Comparison of ENCODE assay signal across 9 cellular contexts in the genomic region with DNA sequence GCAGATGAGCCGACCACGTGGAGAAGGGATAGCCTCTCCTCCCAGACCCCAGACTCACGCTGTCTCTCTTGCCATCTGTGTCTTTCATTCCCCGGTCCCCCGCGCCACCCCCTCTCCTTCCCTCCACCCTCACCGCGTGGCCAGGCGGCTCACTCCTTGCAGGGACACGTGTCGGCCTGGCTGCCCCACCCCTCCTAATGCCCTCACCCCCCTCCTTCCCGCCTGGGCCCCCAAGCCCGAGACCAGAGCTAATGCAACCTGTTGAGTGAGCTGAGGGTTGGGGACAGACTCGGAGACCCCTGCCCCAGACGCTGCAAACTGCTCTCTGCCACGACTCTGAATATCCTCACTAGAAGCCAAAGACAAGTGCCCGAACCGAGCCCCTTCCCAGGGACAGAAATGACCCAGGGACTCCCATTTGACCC. TPM values are rescaled to one million over a fixed set of nuclear protein-coding genes. Genes with fewer than 3 reads are reported as not detected.
DNase-seq lines count a peak whose midpoint lies in the region; ATAC-seq and TF ChIP-seq lines count a peak whose summit lies in the region.
"Had no signal": no experiment of that assay in that cellular context is flagged by ENCODE, and none has a peak within 500 bp of the region (broad histone marks: within the 10 kb centered on the region; RNA-seq: fewer than 3 reads in every experiment).

No MANE protein-coding gene starts in this region.

- no peaks in the 10 kb centered on the region for H3F3A ChIP-seq in Loucy (ENCODE audit: low read depth)

- H3K27me3 ChIP-seq in Loucy (ENCODE audit: insufficient read depth, low read length, poor library complexity, severe bottlenecking) = no peaks in the 10 kb centered on the region
- H3K27me3 ChIP-seq in kidney epithelial cell (ENCODE audit: control insufficient read depth, insufficient read depth, low read length) = peaks cover 2% of the 10 kb centered on the region

- H3K4me1 ChIP-seq in Loucy (ENCODE audit: insufficient read depth, low read length, poor library complexity, severe bottlenecking) = peaks cover 9% of the 10 kb centered on the region

- H3K36me3 ChIP-seq in Loucy (ENCODE audit: insufficient read depth, low read length) = no peaks in the 10 kb centered on the region
- no peaks in the 10 kb centered on the region for H3K36me3 ChIP-seq in kidney epithelial cell (ENCODE audit: control insufficient read depth, insufficient read depth, low read length)

- peak overlapping the region; percentile 91 for H3K9ac ChIP-seq in Loucy (ENCODE audit: low read depth, low read length, poor library complexity, severe bottlenecking)

- no peaks in the 10 kb centered on the region for H3K9me2 ChIP-seq in Loucy (replicated peaks; ENCODE audit: low read depth, low read length)

- no peaks in the 10 kb centered on the region; the same call in none of the 2 replicates for H3K79me2 ChIP-seq in Loucy (ENCODE audit: insufficient read depth, low read length)

- no peaks in the 10 kb centered on the region for H4K20me1 ChIP-seq in Loucy (ENCODE audit: insufficient read depth, low read length, poor library complexity, severe bottlenecking)

- DNase-seq in activated effector memory CD4-positive, alpha-beta T cell treated with Interleukin-2 at 50 U/mL for 16 hours = peak; percentile 16
- DNase-seq in kidney epithelial cell (ENCODE audit: low read depth) (no peak), HPDE6-E6E7 (ENCODE audit: extremely low spot score) (no peak), NCI-H526 (lab: John Stamatoyannopoulos, UW) (no peak), COLO668 (lab: John Stamatoyannopoulos, UW; ENCODE audit: unreplicated experiment) (no peak)
- peak; percentile 63 for DNase-seq in stimulated activated naive CD8-positive, alpha-beta T cell treated with anti-CD3 and anti-CD28 coated beads, Interleukin-15, Interleukin-2, amounts not matched to agents 100 U/mL and 50 U/mL, for 24 hours

- peak overlapping the region; percentile 63 for H3K4me3 ChIP-seq in GM12875 (ENCODE audit: low read depth, low read length)
- H3K4me3 ChIP-seq in Loucy (ENCODE audit: low read length, poor library complexity, severe bottlenecking) = peak overlapping the region; percentile 95
- H3K4me3 ChIP-seq in kidney epithelial cell (ENCODE audit: low read depth, low read length) = peak overlapping the region; percentile 42

- no peaks in the 10 kb centered on the region for H3K9me3 ChIP-seq in Loucy (ENCODE audit: insufficient read depth, low read depth, low read length)

- peak; percentile 58 for ATAC-seq in stimulated activated naive CD8-positive, alpha-beta T cell treated with anti-CD3 and anti-CD28 coated beads, Interleukin-15, Interleukin-2, amounts not matched to agents 100 U/mL and 50 U/mL, for 24 hours

- H3K4me2 ChIP-seq in Loucy (ENCODE audit: low read depth, low read length, poor library complexity, severe bottlenecking) = peak overlapping the region; percentile 82

- TF ChIP-seq CTCF in GM12875 (IDR thresholded peaks at IDR 0.05; ENCODE audit: borderline replicate concordance, insufficient read depth, low read depth, low read length) (no peak), Loucy (conservative IDR thresholded peaks at IDR 0.05; ENCODE audit: low read length) (no peak), kidney epithelial cell (IDR thresholded peaks at IDR 0.05; ENCODE audit: insufficient read depth, low read length, poor library complexity, severe bottlenecking) (no peak)

- peak overlapping the region; percentile 97 for H2AFZ ChIP-seq in Loucy (ENCODE audit: low read length)

RNA-seq across cellular contexts. Expression of a gene that starts 1.8 kb away (rescaled TPM):
- total RNA-seq in kidney epithelial cell = 28.3 and 32.8 TPM in 2 replicates

RNA-seq across cellular contexts. Expression of a gene that starts 7.7 kb away (rescaled TPM):
- 80.3 and 91.4 TPM in 2 replicates for total RNA-seq in kidney epithelial cell

RNA-seq across cellular contexts. Expression of a gene that starts 40.5 kb away (rescaled TPM):
- 12.7 and 14.5 TPM in 2 replicates for total RNA-seq in kidney epithelial cell

RNA-seq across cellular contexts. Expression of a gene that starts 53.3 kb away (rescaled TPM):
- total RNA-seq in kidney epithelial cell = 40.2 and 72.5 TPM in 2 replicates

RNA-seq across cellular contexts. Expression of a gene that starts 56.5 kb away (rescaled TPM):
- total RNA-seq in kidney epithelial cell = not detected in 2 replicates
- total RNA-seq: M059J had no signal

Comparison
In these comparisons a context has a peak if more than half of its experiments do, and no peak if none do; other contexts are left out.
1. H3K4me3 ChIP-seq: peak in every context shown above with its lines; median percentile 95 in Loucy; 63 in GM12875; 42 in kidney epithelial cell.
2. DNase-seq: peak in activated effector memory CD4-positive, alpha-beta T cell treated with Interleukin-2 at 50 U/mL for 16 hours (single experiment) and stimulated activated naive CD8-positive, alpha-beta T cell treated with anti-CD3 and anti-CD28 coated beads, Interleukin-15, Interleukin-2, amounts not matched to agents 100 U/mL and 50 U/mL, for 24 hours (single experiment); none in kidney epithelial cell (single experiment), HPDE6-E6E7 (single experiment), NCI-H526 (0 of 2) and COLO668 (single experiment).